Comparison of ENCODE assay signal across 8 cellular contexts in the genomic region with DNA sequence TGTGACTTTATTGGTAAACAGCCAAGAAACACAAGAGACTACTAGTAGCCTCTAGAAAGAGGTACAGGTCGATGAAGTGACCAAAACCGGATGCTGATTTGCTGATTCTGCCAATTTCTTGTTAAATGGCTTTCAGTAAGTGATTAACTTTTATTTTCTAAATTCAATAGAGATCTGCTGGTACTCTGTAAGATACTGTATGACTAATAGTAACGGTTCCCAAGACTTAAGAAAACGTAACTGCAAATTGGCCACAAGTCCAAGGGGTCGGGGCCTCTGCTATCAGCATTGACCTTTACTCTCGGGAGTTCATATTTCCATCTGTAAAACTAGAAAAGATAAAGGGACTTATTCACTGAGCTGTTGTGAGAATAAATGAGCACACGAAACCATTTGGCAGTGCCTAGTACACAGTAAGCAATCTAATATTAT. TPM values are rescaled to one million over a fixed set of nuclear protein-coding genes. Genes with fewer than 3 reads are reported as not detected.
A peak's percentile ranks its signal among the peaks of the same experiment; 100 is the strongest.
DNase-seq lines count a peak whose midpoint lies in the region; ATAC-seq and TF ChIP-seq lines count a peak whose summit lies in the region.

No MANE protein-coding gene starts in this region.

- intact Hi-C loops in naive thymus-derived CD4-positive, alpha-beta T cell (cut with micrococcal nuclease): loop anchor here (1.0 to 10.0 kb wide), 7 partner anchors 9 to 444 kb away; partner anchors contain the start of genes ING3 (in 2 of the 2) and CPED1 (in 1 of the 2)

- DNase-seq in GM10266 (ENCODE audit: extremely low spot score) (peak; percentile 28), epidermal melanocyte (ENCODE audit: insufficient read length, low spot score) (no peak), EL (no peak), CD1c-positive myeloid dendritic cell (ENCODE audit: extremely low spot score) (no peak)
- DNase-seq in naive thymus-derived CD4-positive, alpha-beta T cell: no peak

- no peak for TF ChIP-seq CTCF in GM10266 (IDR thresholded peaks at IDR 0.05; ENCODE audit: control insufficient read depth, insufficient read depth, low read depth, missing control alignments)

- H3K27me3 Mint-ChIP-seq in activated naive CD8-positive, alpha-beta T cell: no peaks in the 10 kb centered on the region
- H3K27me3 Mint-ChIP-seq in naive thymus-derived CD4-positive, alpha-beta T cell: no peaks in the 10 kb centered on the region

- ATAC-seq in HG03064 (IDR thresholded peaks at IDR 0.05; ENCODE audit: low read depth, unreplicated experiment) (peak; percentile 18), HG03039 (IDR thresholded peaks at IDR 0.05; ENCODE audit: unreplicated experiment) (no peak)
- no peak for ATAC-seq in naive thymus-derived CD4-positive, alpha-beta T cell

- H3K36me3 Mint-ChIP-seq in activated naive CD8-positive, alpha-beta T cell: peaks cover 4% of the 10 kb centered on the region
- H3K36me3 Mint-ChIP-seq in naive thymus-derived CD4-positive, alpha-beta T cell: peaks cover 0 to 16% (median 10%) of the 10 kb centered on the region in 5 donors

- H3K4me1 Mint-ChIP-seq in activated naive CD8-positive, alpha-beta T cell (ENCODE audit: low read depth): peaks cover 54% of the 10 kb centered on the region
- peaks cover 19 to 59% (median 48%) of the 10 kb centered on the region in 7 donors for H3K4me1 Mint-ChIP-seq in naive thymus-derived CD4-positive, alpha-beta T cell

- H3K9me3 Mint-ChIP-seq in activated naive CD8-positive, alpha-beta T cell (ENCODE audit: low read depth): no peaks in the 10 kb centered on the region
- H3K9me3 Mint-ChIP-seq in naive thymus-derived CD4-positive, alpha-beta T cell: peaks cover 0 to 3% (median 0%) of the 10 kb centered on the region in 11 donors

- H3K4me1 ChIP-seq in naive thymus-derived CD4-positive, alpha-beta T cell (ENCODE audit: control insufficient read depth in 2 of 2, insufficient read depth in 2 of 2, low read length in 2 of 2): peaks cover 3 to 6% of the 10 kb centered on the region in 2 donors

- POLR2A ChIA-PET in naive thymus-derived CD4-positive, alpha-beta T cell (lab: Charles Lee): interaction anchor here (2.0 to 2.3 kb wide), 2 partner anchors 9 to 43 kb away, joined by 11 read pairs; no protein-coding TSS in a partner anchor

- no peak overlapping the region for H3K4me3 ChIP-seq in naive thymus-derived CD4-positive, alpha-beta T cell (ENCODE audit: low read length)

- H3K27ac ChIP-seq in naive thymus-derived CD4-positive, alpha-beta T cell (ENCODE audit: low read depth, low read length): peak overlapping the region; percentile 37

- no peaks in the 10 kb centered on the region for H3K9me3 ChIP-seq in naive thymus-derived CD4-positive, alpha-beta T cell (ENCODE audit: control insufficient read depth in 2 of 3, low read length in 3 of 3)

- no peaks in the 10 kb centered on the region for H3K36me3 ChIP-seq in naive thymus-derived CD4-positive, alpha-beta T cell (ENCODE audit: control insufficient read depth in 2 of 3, insufficient read depth in 3 of 3, low read length in 3 of 3)

- peak overlapping the region; percentile 96 for H3K4me3 Mint-ChIP-seq in activated naive CD8-positive, alpha-beta T cell
- peak overlapping the region in 7 of 10 donors; percentile 3 to 93 (median 77) for H3K4me3 Mint-ChIP-seq in naive thymus-derived CD4-positive, alpha-beta T cell

- peak overlapping the region; percentile 66 for H3K27ac Mint-ChIP-seq in activated naive CD8-positive, alpha-beta T cell
- H3K27ac Mint-ChIP-seq in naive thymus-derived CD4-positive, alpha-beta T cell: peak overlapping the region in 8 of 9 donors; percentile 8 to 86 (median 50)

- no peaks in the 10 kb centered on the region for H3K27me3 ChIP-seq in naive thymus-derived CD4-positive, alpha-beta T cell (ENCODE audit: control insufficient read depth in 2 of 2, insufficient read depth in 2 of 2, low read length in 2 of 2)

- CTCF ChIA-PET in naive thymus-derived CD4-positive, alpha-beta T cell (lab: Charles Lee): interaction anchor here (4.3 to 4.7 kb wide), 3 partner anchors 8 to 43 kb away, joined by 26 to 32 read pairs (median 26); no protein-coding TSS in a partner anchor

RNA-seq across cellular contexts. Expression of gene FAM3C, which starts 1.4 kb away (rescaled TPM):
- 10 to 100 TPM; 11.1 to 28.4 (median 21.0) TPM for total RNA-seq in naive thymus-derived CD4-positive, alpha-beta T cell
- polyA plus RNA-seq in naive thymus-derived CD4-positive, alpha-beta T cell: 10 to 100 TPM in 1 of 2 donors, 1 to 10 TPM in 1; 9.6 to 10.3 TPM
